1 cellular context compared by ENCODE assay signal in genomic region chr19:55654833-55655647, GRCh38.
A peak's percentile ranks its signal among the peaks of the same experiment; 100 is the strongest.
TF ChIP-seq lines count a peak whose summit lies in the region.

TSS of gene U2AF2 (plus strand) at chr19:55655035. CDS start at chr19:55655105, 70 bp downstream.

TF ChIP-seq in K562, 482 proteins besides CTCF, POLR2A, EP300 and RAD21 (continued from another document and continues in another):
- TF ChIP-seq ZMIZ1 (IDR thresholded peaks at IDR 0.05; ENCODE audit: low read depth in 2 of 2, low read length in 2 of 2) = no peak
- peak; percentile 86 to 89; a peak in 3 of 4 replicates for TF ChIP-seq SIN3A (IDR thresholded peaks at IDR 0.05; ENCODE audit: borderline replicate concordance in 2 of 2, control insufficient read depth in 1 of 2, low read depth in 2 of 2, low read length in 2 of 2)
- peak; percentile 65 for TF ChIP-seq ZNF583 (CRISPR knock-in tag; IDR thresholded peaks at IDR 0.05)
- TF ChIP-seq ZC3H4 (CRISPR knock-in tag; IDR thresholded peaks at IDR 0.05; ENCODE audit: borderline replicate concordance) = no peak
- TF ChIP-seq BRF2 (IDR thresholded peaks at IDR 0.05; ENCODE audit: borderline replicate concordance, insufficient read depth, insufficient read length) = no peak
- 0 out of 2 replicates have a peak, but pooled peaks have one; percentile 13 for TF ChIP-seq ZNF780A (CRISPR knock-in tag; IDR thresholded peaks at IDR 0.05)
- no peak for TF ChIP-seq DMBX1 (CRISPR knock-in tag; IDR thresholded peaks at IDR 0.05; ENCODE audit: borderline replicate concordance)
- TF ChIP-seq BHLHE40 (IDR thresholded peaks at IDR 0.05; ENCODE audit: low read length) = peak; percentile 77
- peak; percentile 14 for TF ChIP-seq HNRNPLL (IDR thresholded peaks at IDR 0.05; ENCODE audit: low read depth, low read length, poor library complexity, severe bottlenecking)
- TF ChIP-seq PHB2 (IDR thresholded peaks at IDR 0.05; ENCODE audit: low read depth) = no peak
- TF ChIP-seq ZNF277 (CRISPR knock-in tag; IDR thresholded peaks at IDR 0.05; ENCODE audit: borderline replicate concordance) = no peak
- TF ChIP-seq HBP1 (CRISPR knock-in tag; IDR thresholded peaks at IDR 0.05) = no peak
- no peak for TF ChIP-seq STAT6 (CRISPR knock-in tag; IDR thresholded peaks at IDR 0.05)
- no peak for TF ChIP-seq TRIM24 (IDR thresholded peaks at IDR 0.05)
- peak; percentile 46 to 92 for TF ChIP-seq MAZ (CRISPR knock-in tag; conservative IDR thresholded peaks at IDR 0.05 in 1 of 2, IDR thresholded peaks at IDR 0.05 in 1 of 2)
- TF ChIP-seq ZBTB43 (CRISPR knock-in tag; IDR thresholded peaks at IDR 0.05) = no peak
- TF ChIP-seq FOXA3 (CRISPR knock-in tag; conservative IDR thresholded peaks at IDR 0.05 in 1 of 2, IDR thresholded peaks at IDR 0.05 in 1 of 2) = no peak
- TF ChIP-seq BMI1 (IDR thresholded peaks at IDR 0.05; ENCODE audit: low read length) = no peak
- peak; percentile 88 for TF ChIP-seq SPI1 (IDR thresholded peaks at IDR 0.05; ENCODE audit: borderline replicate concordance, low read depth, low read length)
- TF ChIP-seq NCOA6 (IDR thresholded peaks at IDR 0.05) = no peak
- TF ChIP-seq CBX8 (IDR thresholded peaks at IDR 0.05; ENCODE audit: borderline replicate concordance, extremely low read depth, low read depth, low read length, poor library complexity, severe bottlenecking) = no peak
- no peak for TF ChIP-seq NFIC (IDR thresholded peaks at IDR 0.05)
- peak; percentile 25; the same call in 1 of the 2 replicates for TF ChIP-seq ZBTB7A (IDR thresholded peaks at IDR 0.05; ENCODE audit: borderline replicate concordance, control insufficient read depth, low read depth, low read length)
- peak; percentile 78 for TF ChIP-seq ATF7 (IDR thresholded peaks at IDR 0.05)
- no peak for TF ChIP-seq COPS2 (conservative IDR thresholded peaks at IDR 0.05)
- TF ChIP-seq ETV1 (tag; conservative IDR thresholded peaks at IDR 0.05; ENCODE audit: low read depth) = peak; percentile 62
- TF ChIP-seq PKNOX1 (IDR thresholded peaks at IDR 0.05) = no peak; the same call in 1 of the 2 replicates
- TF ChIP-seq ZNF384 (IDR thresholded peaks at IDR 0.05; ENCODE audit: low read depth, low read length) = no peak
- no peak for TF ChIP-seq MLLT1 (IDR thresholded peaks at IDR 0.05)
- peak; percentile 60; the same call in 1 of the 2 replicates for TF ChIP-seq TOE1 (IDR thresholded peaks at IDR 0.05; ENCODE audit: borderline replicate concordance)
- TF ChIP-seq TOE1 (CRISPR knock-in tag; IDR thresholded peaks at IDR 0.05; ENCODE audit: borderline replicate concordance, low read depth) = no peak
- no peak for TF ChIP-seq MECOM (CRISPR knock-in tag; IDR thresholded peaks at IDR 0.05)
- TF ChIP-seq ZNF584 (CRISPR knock-in tag; IDR thresholded peaks at IDR 0.05; ENCODE audit: low read depth) = no peak
- TF ChIP-seq BCOR (IDR thresholded peaks at IDR 0.05) = no peak
- peak; percentile 88 for TF ChIP-seq E2F5 (CRISPR knock-in tag; IDR thresholded peaks at IDR 0.05)
- TF ChIP-seq ZNF24 (IDR thresholded peaks at IDR 0.05) = no peak
- no peak for TF ChIP-seq EWSR1 (IDR thresholded peaks at IDR 0.05; ENCODE audit: borderline replicate concordance, low read depth, partially characterized antibody)
- peak; percentile 56; the same call in 1 of the 2 replicates for TF ChIP-seq ETV5 (CRISPR knock-in tag; IDR thresholded peaks at IDR 0.05; ENCODE audit: low read depth)
- no peak for TF ChIP-seq DACH1 (IDR thresholded peaks at IDR 0.05; ENCODE audit: partially characterized antibody)
- TF ChIP-seq CC2D1A (IDR thresholded peaks at IDR 0.05) = no peak
- no peak for TF ChIP-seq PYGO2 (tag; IDR thresholded peaks at IDR 0.05)
- TF ChIP-seq ZNF311 (CRISPR knock-in tag; IDR thresholded peaks at IDR 0.05) = no peak
- no peak for TF ChIP-seq ZNF354B (CRISPR knock-in tag; IDR thresholded peaks at IDR 0.05)
- TF ChIP-seq DEAF1 (CRISPR knock-in tag; IDR thresholded peaks at IDR 0.05) = peak; percentile 96
- no peak for TF ChIP-seq TCF7L2 (IDR thresholded peaks at IDR 0.05; ENCODE audit: low read depth, low read length)
- no peak for TF ChIP-seq TRIM28 (IDR thresholded peaks at IDR 0.05)
- TF ChIP-seq ZNF589 (CRISPR knock-in tag; IDR thresholded peaks at IDR 0.05; ENCODE audit: low read depth) = no peak; the same call in 1 of the 2 replicates
- TF ChIP-seq ELF4 (CRISPR knock-in tag; IDR thresholded peaks at IDR 0.05) = no peak
